ENCODE assay signal across 8 cellular contexts in genomic region chr2:11863513-11864328, GRCh38.
DNase-seq lines count a peak whose midpoint lies in the region; ATAC-seq and TF ChIP-seq lines count a peak whose summit lies in the region.

No MANE protein-coding gene starts in this region.

- no peak overlapping the region for H3K4me3 ChIP-seq in ACC112 (ENCODE audit: low read depth, low read length)
- H3K4me3 ChIP-seq in foreskin fibroblast (ENCODE audit: low read depth in 1 of 2, low read length in 2 of 2) = peak overlapping the region; percentile 4 to 48
- no peak overlapping the region for H3K4me3 ChIP-seq in testis

- no peak overlapping the region for H2AFZ ChIP-seq in ACC112 (ENCODE audit: low read length, unreplicated experiment)

- DNase-seq in RKO (ENCODE audit: low spot score) = peak; percentile 79
- DNase-seq in activated T-helper 2 cell treated with anti-CD3 and anti-CD28 coated beads, Interferon-gamma antibody, Interleukin-2, Interleukin-4, amounts not matched to agents 10 μg/mL and 5 μg/mL and 100 μg/mL, durations not matched to agents 14 hours and 24 hours and 36 hours (ENCODE audit: low spot score) = peak; percentile 47
- DNase-seq in foreskin fibroblast = peak; percentile 89 to 95
- peak; percentile 51 for DNase-seq in omental fat pad (ENCODE audit: low spot score)
- DNase-seq in testis = peak; percentile 89

- H3K36me3 Mint-ChIP-seq in activated T-helper 2 cell treated with anti-CD3 and anti-CD28 coated beads, Interferon-gamma antibody, Interleukin-2, Interleukin-4, amounts not matched to agents 10 μg/mL and 5 μg/mL and 100 μg/mL, durations not matched to agents 14 hours and 24 hours and 36 hours (ENCODE audit: low read depth) = no peaks in the 10 kb centered on the region

- H3K4me1 ChIP-seq in ACC112 (ENCODE audit: control insufficient read depth, insufficient read depth, low read length, unreplicated experiment) (peaks cover 6% of the 10 kb centered on the region), testis (peaks cover 5% of the 10 kb centered on the region)

- TF ChIP-seq POLR2A in GM18505 (IDR thresholded peaks at IDR 0.05; ENCODE audit: borderline replicate concordance, extremely low read depth, insufficient read depth, insufficient read length) (no peak), testis (IDR thresholded peaks at IDR 0.05) (no peak)

- TF ChIP-seq CTCF in foreskin fibroblast (IDR thresholded peaks at IDR 0.05; ENCODE audit: low read depth, low read length) = peak; percentile 95
- TF ChIP-seq CTCF in omental fat pad (IDR thresholded peaks at IDR 0.05) = peak in 2 of 3 donors; percentile 81 to 85
- peak; percentile 93 to 98 (median 93) for TF ChIP-seq CTCF in testis (IDR thresholded peaks at IDR 0.05)

- H3K27me3 ChIP-seq in ACC112 (ENCODE audit: insufficient read depth, low read length) (no peaks in the 10 kb centered on the region), testis (no peaks in the 10 kb centered on the region)

- WGBS in testis, 2 donors = 17 to 22% methylated on average over 12 of the region's 12 CpGs

- peaks cover 8% of the 10 kb centered on the region for H3K9me3 Mint-ChIP-seq in activated T-helper 2 cell treated with anti-CD3 and anti-CD28 coated beads, Interferon-gamma antibody, Interleukin-2, Interleukin-4, amounts not matched to agents 10 μg/mL and 5 μg/mL and 100 μg/mL, durations not matched to agents 14 hours and 24 hours and 36 hours

- H3K36me3 ChIP-seq in ACC112 (ENCODE audit: insufficient read depth, low read length) = no peaks in the 10 kb centered on the region
- H3K36me3 ChIP-seq in testis (ENCODE audit: low read depth, missing control alignments) = no peaks in the 10 kb centered on the region

- peaks cover 13% of the 10 kb centered on the region for H3K27me3 Mint-ChIP-seq in activated T-helper 2 cell treated with anti-CD3 and anti-CD28 coated beads, Interferon-gamma antibody, Interleukin-2, Interleukin-4, amounts not matched to agents 10 μg/mL and 5 μg/mL and 100 μg/mL, durations not matched to agents 14 hours and 24 hours and 36 hours (ENCODE audit: low read depth)

- H3K79me2 ChIP-seq in ACC112 (ENCODE audit: control insufficient read depth, insufficient read depth, low read length, unreplicated experiment) = no peaks in the 10 kb centered on the region

- ATAC-seq in GM18505 (IDR thresholded peaks at IDR 0.05; ENCODE audit: unreplicated experiment) (peak; percentile 25), HG03520 (IDR thresholded peaks at IDR 0.05; ENCODE audit: unreplicated experiment) (peak; percentile 28), omental fat pad (ENCODE audit: low FRiP score) (peak; percentile 91)

- intact Hi-C loops in activated T-helper 2 cell treated with anti-CD3 and anti-CD28 coated beads, Interferon-gamma antibody, Interleukin-2, Interleukin-4, amounts not matched to agents 10 μg/mL and 5 μg/mL and 100 μg/mL, durations not matched to agents 14 hours and 24 hours and 36 hours (cut with micrococcal nuclease) = loop anchor here (1.0 to 10.0 kb wide), 4 partner anchors 691 to 1144 kb away; partner anchors contain the start of gene TRIB2
- intact Hi-C loops in testis (cut with DNase I; ENCODE audit: low total_unique reads) = no loop called here

- H3K27ac Mint-ChIP-seq in activated T-helper 2 cell treated with anti-CD3 and anti-CD28 coated beads, Interferon-gamma antibody, Interleukin-2, Interleukin-4, amounts not matched to agents 10 μg/mL and 5 μg/mL and 100 μg/mL, durations not matched to agents 14 hours and 24 hours and 36 hours = no peak overlapping the region

- H3K27ac ChIP-seq in ACC112 (ENCODE audit: low read depth, low read length) = peak overlapping the region; percentile 20; the same call in 1 of the 2 replicates
- H3K27ac ChIP-seq in testis = peak overlapping the region in 1 of 2 donors; percentile 45

- no peaks in the 10 kb centered on the region for H3K9me3 ChIP-seq in testis

- peaks cover 9% of the 10 kb centered on the region for H3K4me1 Mint-ChIP-seq in activated T-helper 2 cell treated with anti-CD3 and anti-CD28 coated beads, Interferon-gamma antibody, Interleukin-2, Interleukin-4, amounts not matched to agents 10 μg/mL and 5 μg/mL and 100 μg/mL, durations not matched to agents 14 hours and 24 hours and 36 hours (ENCODE audit: low read depth)

- H3K4me3 Mint-ChIP-seq in activated T-helper 2 cell treated with anti-CD3 and anti-CD28 coated beads, Interferon-gamma antibody, Interleukin-2, Interleukin-4, amounts not matched to agents 10 μg/mL and 5 μg/mL and 100 μg/mL, durations not matched to agents 14 hours and 24 hours and 36 hours (ENCODE audit: low read depth) = no peak overlapping the region

Comparison
In these comparisons a context has a peak if more than half of its experiments do, and no peak if none do; other contexts are left out.
1. H3K4me3 ChIP-seq: peak in foreskin fibroblast (2 of 2); none in ACC112 (single experiment) and testis (0 of 2).
2. ATAC-seq: peak in every context shown above with its lines; median percentile 91 in omental fat pad; 28 in HG03520; 25 in GM18505.
3. Peak in every context shown above with its lines, with median percentiles within 50 percentile points of each other: DNase-seq and CTCF ChIP-seq.